In genomic region chr4:76546282-76547166, GRCh38 we compare ENCODE assay signal across 9 cellular contexts.
DNase-seq lines count a peak whose midpoint lies in the region; ATAC-seq, FAIRE-seq and TF ChIP-seq lines count a peak whose summit lies in the region.
"Had no signal": no experiment of that assay in that cellular context is flagged by ENCODE, and none has a peak within 500 bp of the region (broad histone marks: within the 10 kb centered on the region; RNA-seq: fewer than 3 reads in every experiment).

No MANE protein-coding gene starts in this region.

- H3K27ac Mint-ChIP-seq in activated T-helper 1 cell treated with anti-CD3 and anti-CD28 coated beads, Interleukin-12 subunit alpha, Interleukin-12 subunit beta, Interleukin-2, Interleukin-4 antibody, amounts not matched to agents 30 ng/mL and 10 ng/mL and 1 ng/mL, durations not matched to agents 14 hours and 24 hours and 36 hours = no peak overlapping the region

- no peaks in the 10 kb centered on the region for H3K9me3 Mint-ChIP-seq in activated T-helper 1 cell treated with anti-CD3 and anti-CD28 coated beads, Interleukin-12 subunit alpha, Interleukin-12 subunit beta, Interleukin-2, Interleukin-4 antibody, amounts not matched to agents 30 ng/mL and 10 ng/mL and 1 ng/mL, durations not matched to agents 14 hours and 24 hours and 36 hours

- TF ChIP-seq POLR2A in A549 (IDR thresholded peaks at IDR 0.05; ENCODE audit: low read length) = no peak

- CTCF ChIA-PET in A549 (lab: Yijun Ruan, JAX) = interaction anchor here (1.0 to 1.6 kb wide), 2 partner anchors 13 to 39 kb away, joined by 3 read pairs; no protein-coding TSS in a partner anchor

- H3K9me3 ChIP-seq in A549 = no peaks in the 10 kb centered on the region

- peaks cover 11% of the 10 kb centered on the region; the same call in 2 of the 3 replicates for H3K4me1 ChIP-seq in A549

- no peak for FAIRE-seq in A549 (lab: Jason Lieb, UNC)

- intact Hi-C loops in activated T-helper 1 cell treated with anti-CD3 and anti-CD28 coated beads, Interleukin-12 subunit alpha, Interleukin-12 subunit beta, Interleukin-2, Interleukin-4 antibody, amounts not matched to agents 30 ng/mL and 10 ng/mL and 1 ng/mL, durations not matched to agents 14 hours and 24 hours and 36 hours (cut with micrococcal nuclease) = loop anchor here (5.0 to 10.0 kb wide), 2 partner anchors 138 to 481 kb away; no protein-coding TSS in a partner anchor

- DNase-seq in A549 (ENCODE audit: low read depth in 1 of 2, low spot score in 1 of 2) (no peak), HK-2 (ENCODE audit: unreplicated experiment) (peak; percentile 50), amniotic stem cell (lab: John Stamatoyannopoulos, UW) (peak; percentile 17), kidney epithelial cell (ENCODE audit: low read depth) (peak; percentile 90), anterior cingulate cortex (lab: John Stamatoyannopoulos, UW) (no peak)
- no peak for DNase-seq in activated T-helper 1 cell treated with anti-CD3 and anti-CD28 coated beads, Interleukin-12 subunit alpha, Interleukin-12 subunit beta, Interleukin-2, Interleukin-4 antibody, amounts not matched to agents 30 ng/mL and 10 ng/mL and 1 ng/mL, durations not matched to agents 14 hours and 24 hours and 36 hours (ENCODE audit: low spot score)

- ATAC-seq in A549 (no peak; a peak in 1 of 6 replicates), GM21515 (IDR thresholded peaks at IDR 0.05; ENCODE audit: unreplicated experiment) (no peak), GM21576 (IDR thresholded peaks at IDR 0.05; ENCODE audit: unreplicated experiment) (no peak)

- WGBS in A549 (ENCODE audit: missing lambda C conversion rate) = 57% methylated on average over 9 of the region's 9 CpGs

- H3K4me2 ChIP-seq in A549 = peak overlapping the region; percentile 3; the same call in 2 of the 3 replicates

- no peak for TF ChIP-seq EP300 in A549 (IDR thresholded peaks at IDR 0.05)

- H3K36me3 ChIP-seq in kidney epithelial cell (ENCODE audit: control insufficient read depth, insufficient read depth, low read length) = no peaks in the 10 kb centered on the region

- H3K4me1 Mint-ChIP-seq in activated T-helper 1 cell treated with anti-CD3 and anti-CD28 coated beads, Interleukin-12 subunit alpha, Interleukin-12 subunit beta, Interleukin-2, Interleukin-4 antibody, amounts not matched to agents 30 ng/mL and 10 ng/mL and 1 ng/mL, durations not matched to agents 14 hours and 24 hours and 36 hours (ENCODE audit: low read depth) = peaks cover 22% of the 10 kb centered on the region

- H3K27me3 ChIP-seq in kidney epithelial cell (ENCODE audit: control insufficient read depth, insufficient read depth, low read length) = no peaks in the 10 kb centered on the region

- peak overlapping the region; percentile 12 to 24; a peak in 1 of 6 replicates for H3K27ac ChIP-seq in A549
- H3K27ac ChIP-seq: SK-N-MC had no signal

- peaks cover 4% of the 10 kb centered on the region for H3K27me3 Mint-ChIP-seq in activated T-helper 1 cell treated with anti-CD3 and anti-CD28 coated beads, Interleukin-12 subunit alpha, Interleukin-12 subunit beta, Interleukin-2, Interleukin-4 antibody, amounts not matched to agents 30 ng/mL and 10 ng/mL and 1 ng/mL, durations not matched to agents 14 hours and 24 hours and 36 hours (ENCODE audit: insufficient read depth)

- no peak overlapping the region for H3K4me3 Mint-ChIP-seq in activated T-helper 1 cell treated with anti-CD3 and anti-CD28 coated beads, Interleukin-12 subunit alpha, Interleukin-12 subunit beta, Interleukin-2, Interleukin-4 antibody, amounts not matched to agents 30 ng/mL and 10 ng/mL and 1 ng/mL, durations not matched to agents 14 hours and 24 hours and 36 hours

- no peaks in the 10 kb centered on the region for H3K36me3 Mint-ChIP-seq in activated T-helper 1 cell treated with anti-CD3 and anti-CD28 coated beads, Interleukin-12 subunit alpha, Interleukin-12 subunit beta, Interleukin-2, Interleukin-4 antibody, amounts not matched to agents 30 ng/mL and 10 ng/mL and 1 ng/mL, durations not matched to agents 14 hours and 24 hours and 36 hours (ENCODE audit: low read depth)

- TF ChIP-seq CTCF in A549 (IDR thresholded peaks at IDR 0.05) (no peak), kidney epithelial cell (IDR thresholded peaks at IDR 0.05; ENCODE audit: insufficient read depth, low read length, poor library complexity, severe bottlenecking) (no peak)

- TF ChIP-seq RAD21 in A549 (conservative IDR thresholded peaks at IDR 0.05 in 1 of 2, IDR thresholded peaks at IDR 0.05 in 1 of 2) = no peak

- H3K4me3 ChIP-seq in A549 = no peak overlapping the region
- H3K4me3 ChIP-seq in kidney epithelial cell (ENCODE audit: low read depth, low read length) = no peak overlapping the region
- H3K4me3 ChIP-seq: SK-N-MC had no signal

- POLR2A ChIA-PET in A549 (lab: Yijun Ruan, JAX) = no interaction called here

TF ChIP-seq in A549, 52 proteins besides CTCF, POLR2A, EP300 and RAD21:
- no peak for TF ChIP-seq PHF8 (IDR thresholded peaks at IDR 0.05; ENCODE audit: borderline replicate concordance, low read depth)
- TF ChIP-seq REST (IDR thresholded peaks at IDR 0.05) = no peak
- no peak for TF ChIP-seq CHD2 (IDR thresholded peaks at IDR 0.05; ENCODE audit: low read length, partially characterized antibody)

Comparison
In these comparisons a context has a peak if more than half of its experiments do, and no peak if none do; other contexts are left out.
1. DNase-seq: peak in HK-2 (single experiment), amniotic stem cell (single experiment) and kidney epithelial cell (single experiment); none in A549 (0 of 2), anterior cingulate cortex (0 of 58) and activated T-helper 1 cell treated with anti-CD3 and anti-CD28 coated beads, Interleukin-12 subunit alpha, Interleukin-12 subunit beta, Interleukin-2, Interleukin-4 antibody, amounts not matched to agents 30 ng/mL and 10 ng/mL and 1 ng/mL, durations not matched to agents 14 hours and 24 hours and 36 hours (single experiment).